In genomic region chr13:50691176-50691681, GRCh38 we compare ENCODE assay signal across 15 cellular contexts.
DNase-seq lines count a peak whose midpoint lies in the region; ATAC-seq, FAIRE-seq and TF ChIP-seq lines count a peak whose summit lies in the region.
"Had no signal": no experiment of that assay in that cellular context is flagged by ENCODE, and none has a peak within 500 bp of the region (broad histone marks: within the 10 kb centered on the region; RNA-seq: fewer than 3 reads in every experiment).

No MANE protein-coding gene starts in this region.

- 0 out of 4 replicates have a peak, but pooled peaks of 1 of the 2 experiments have one; percentile 9 for TF ChIP-seq RAD21 in K562 (CRISPR knock-in tag; conservative IDR thresholded peaks at IDR 0.05 in 1 of 2, IDR thresholded peaks at IDR 0.05 in 1 of 2)

- H3K27me3 ChIP-seq in ACC112 (ENCODE audit: insufficient read depth, low read length): no peaks in the 10 kb centered on the region
- no peaks in the 10 kb centered on the region for H3K27me3 ChIP-seq in K562 (ENCODE audit: control insufficient read depth in 2 of 2, insufficient read depth in 2 of 2, low read length in 2 of 2)
- H3K27me3 ChIP-seq: gastrocnemius medialis, testis had no signal

- 0 out of 2 replicates have a peak, but pooled peaks cover 3% of the 10 kb centered on the region for H4K20me1 ChIP-seq in K562 (replicated peaks; ENCODE audit: control insufficient read depth, insufficient read depth, low read length)

- H3K4me3 ChIP-seq in ACC112 (ENCODE audit: low read depth, low read length) (no peak overlapping the region), K562 (no peak overlapping the region), coronary artery (no peak overlapping the region)
- H3K4me3 ChIP-seq: gastrocnemius medialis, testis had no signal

- TF ChIP-seq POLR2A in K562 (conservative IDR thresholded peaks at IDR 0.05): no peak

- H3K9me3 ChIP-seq in K562 (replicated peaks; ENCODE audit: control insufficient read depth, insufficient read depth, low read depth, low read length): no peaks in the 10 kb centered on the region
- H3K9me3 ChIP-seq: gastrocnemius medialis, testis had no signal

- TF ChIP-seq CTCF in K562 (IDR thresholded peaks at IDR 0.05 in 2 of 3, conservative IDR thresholded peaks at IDR 0.05 in 1 of 3; ENCODE audit: insufficient read depth in 2 of 3, low read depth in 1 of 3, low read length in 3 of 3) (no peak), coronary artery (IDR thresholded peaks at IDR 0.05) (no peak)

- CTCF ChIA-PET in K562 (lab: Yijun Ruan, JAX; ENCODE audit: low intra/inter-chr PET ratio): no interaction called here

- H3K27ac ChIP-seq in ACC112 (ENCODE audit: low read depth, low read length): no peak overlapping the region
- peak overlapping the region; percentile 63; the same call in 2 of the 3 replicates for H3K27ac ChIP-seq in K562 (ENCODE audit: extremely low read depth, low read depth, low read length)
- no peak overlapping the region for H3K27ac ChIP-seq in coronary artery
- no peak overlapping the region for H3K27ac ChIP-seq in substantia nigra (ENCODE audit: low read depth, low read length, poor library complexity, severe bottlenecking)
- H3K27ac ChIP-seq: gastrocnemius medialis had no signal

- FAIRE-seq in K562 (lab: Jason Lieb, UNC): no peak
- FAIRE-seq: bronchial epithelial cell had no signal

- in situ Hi-C loops in K562 (cut with MboI): no loop called here

- H3K9me1 ChIP-seq in K562 (ENCODE audit: control insufficient read depth, insufficient read depth, low read length): no peaks in the 10 kb centered on the region

- POLR2A ChIA-PET in K562 (lab: Yijun Ruan, JAX): interaction anchor here (1.6 kb wide), 1 partner anchor 14 kb away, joined by 3 read pairs; no protein-coding TSS in a partner anchor

- peak; percentile 27 for DNase-seq in NCI-H146 treated with DMSO at 0.1 percent for 48 hours (lab: John Stamatoyannopoulos, UW; ENCODE audit: unreplicated experiment)
- no peak for DNase-seq in K562 (ENCODE audit: extremely low read depth in 1 of 4, low spot score in 3 of 4)
- DNase-seq in left kidney (ENCODE audit: low read depth, low spot score): peak; percentile 67
- DNase-seq in activated effector memory CD4-positive, alpha-beta T cell treated with anti-CD3 and anti-CD28 coated beads, Interleukin-2, amount 50 U/mL, for 16 hours: no peak
- DNase-seq in coronary artery (ENCODE audit: low spot score): no peak
- DNase-seq in substantia nigra (lab: John Stamatoyannopoulos, UW): no peak
- no peak for DNase-seq in NCI-H524 treated with DMSO at 0.1 percent for 48 hours (lab: John Stamatoyannopoulos, UW)
- DNase-seq: activated naive CD4-positive, alpha-beta T cell; gastrocnemius medialis; HCEC 1CT; NCI-H1930; stimulated activated CD4-positive, alpha-beta T cell treated with anti-CD3 and anti-CD28 coated beads, Interleukin-15, amount 100 ng/mL, for 24 hours; testis had no signal

- no peak for TF ChIP-seq EP300 in K562 (IDR thresholded peaks at IDR 0.05; ENCODE audit: low read length)

- intact Hi-C loops in K562 (cut with micrococcal nuclease): no loop called here

- no peak overlapping the region for H3K9ac ChIP-seq in K562 (ENCODE audit: insufficient read depth in 1 of 2, low read depth in 2 of 2, low read length in 2 of 2)

- H3K79me2 ChIP-seq in ACC112 (ENCODE audit: control insufficient read depth, insufficient read depth, low read length, unreplicated experiment): no peaks in the 10 kb centered on the region
- no peaks in the 10 kb centered on the region for H3K79me2 ChIP-seq in K562 (ENCODE audit: control insufficient read depth, insufficient read depth, low read length)

- BruUV-seq in K562 (replicated peaks; lab: Mats Ljungman, UMichigan): no TSS peak

- peak overlapping the region; percentile 13 for H2AFZ ChIP-seq in ACC112 (ENCODE audit: low read length, unreplicated experiment)
- peak overlapping the region; percentile 38; the same call in 1 of the 2 replicates for H2AFZ ChIP-seq in K562 (ENCODE audit: low read depth, low read length)

- ATAC-seq in K562: no peak
- ATAC-seq: gastrocnemius medialis had no signal

- peak overlapping the region; percentile 18; the same call in 1 of the 2 replicates for H3K4me2 ChIP-seq in K562 (ENCODE audit: insufficient read depth, low read length)

- H3K4me1 ChIP-seq in ACC112 (ENCODE audit: control insufficient read depth, insufficient read depth, low read length, unreplicated experiment) (peaks cover 5% of the 10 kb centered on the region), K562 (replicated peaks in 1 of 2; ENCODE audit: control insufficient read depth in 2 of 2, insufficient read depth in 2 of 2, low read length in 2 of 2) (peaks cover 0 to 13% of the 10 kb centered on the region in 2 experiments; a peak in 4 of 5 replicates)

- 26% methylated on average over 3 of the region's 3 CpGs for WGBS in K562 (ENCODE audit: insufficient coverage, low coverage, missing lambda C conversion rate)

- no peaks in the 10 kb centered on the region for H3K36me3 ChIP-seq in ACC112 (ENCODE audit: insufficient read depth, low read length)
- H3K36me3 ChIP-seq in K562 (ENCODE audit: control insufficient read depth, insufficient read depth, low read length): no peaks in the 10 kb centered on the region
- H3K36me3 ChIP-seq: gastrocnemius medialis had no signal

TF ChIP-seq in K562, 482 proteins besides CTCF, POLR2A, EP300 and RAD21:
- peak; percentile 95 for TF ChIP-seq ZNF316 (IDR thresholded peaks at IDR 0.05)
- peak; percentile 90 for TF ChIP-seq MAFK (IDR thresholded peaks at IDR 0.05; ENCODE audit: low read length)
- TF ChIP-seq POU5F1 (IDR thresholded peaks at IDR 0.05; ENCODE audit: borderline replicate concordance, low read depth, low read length, partially characterized antibody): no peak
- TF ChIP-seq PPARD (CRISPR knock-in tag; IDR thresholded peaks at IDR 0.05): no peak
- peak in 1 of 2 experiments; percentile 67; a peak in 2 of 4 replicates for TF ChIP-seq FOXA3 (CRISPR knock-in tag; conservative IDR thresholded peaks at IDR 0.05 in 1 of 2, IDR thresholded peaks at IDR 0.05 in 1 of 2)
- no peak for TF ChIP-seq NR2C2 (CRISPR knock-in tag; IDR thresholded peaks at IDR 0.05)
- 0 out of 2 replicates have a peak, but pooled peaks have one; percentile 29 for TF ChIP-seq NR2C2 (tag; IDR thresholded peaks at IDR 0.05)
- TF ChIP-seq MAFF (IDR thresholded peaks at IDR 0.05; ENCODE audit: low read length): peak; percentile 83
- no peak for TF ChIP-seq CBFA2T2 (conservative IDR thresholded peaks at IDR 0.05)
- peak; percentile 94 for TF ChIP-seq C11orf30 (IDR thresholded peaks at IDR 0.05; ENCODE audit: low read depth)
- TF ChIP-seq ZNF511 (CRISPR knock-in tag; IDR thresholded peaks at IDR 0.05): no peak
- no peak for TF ChIP-seq NFYB (IDR thresholded peaks at IDR 0.05; ENCODE audit: extremely low read depth, insufficient read length)
- TF ChIP-seq ATF2 (CRISPR knock-in tag; IDR thresholded peaks at IDR 0.05): no peak
- TF ChIP-seq ZNF282 (CRISPR knock-in tag; IDR thresholded peaks at IDR 0.05): no peak
- peak; percentile 90 for TF ChIP-seq MAFG (tag; conservative IDR thresholded peaks at IDR 0.05)
- no peak for TF ChIP-seq KDM4B (IDR thresholded peaks at IDR 0.05; ENCODE audit: borderline replicate concordance in 2 of 2, low read depth in 1 of 2)
- no peak for TF ChIP-seq ZNF354B (CRISPR knock-in tag; IDR thresholded peaks at IDR 0.05)
- TF ChIP-seq RNF219 (CRISPR knock-in tag; IDR thresholded peaks at IDR 0.05): no peak

Comparison
In these comparisons a context has a peak if more than half of its experiments do, and no peak if none do; other contexts are left out.
1. DNase-seq: peak in NCI-H146 treated with DMSO at 0.1 percent for 48 hours (single experiment) and left kidney (single experiment); none in K562 (0 of 4), activated effector memory CD4-positive, alpha-beta T cell treated with anti-CD3 and anti-CD28 coated beads, Interleukin-2, amount 50 U/mL, for 16 hours (single experiment), coronary artery (single experiment), substantia nigra (0 of 49) and NCI-H524 treated with DMSO at 0.1 percent for 48 hours (single experiment).